In genomic region chr17:49511810-49512209, GRCh38 we compare ENCODE assay signal across 18 cellular contexts. TPM values are rescaled to one million over a fixed set of nuclear protein-coding genes. Genes with fewer than 3 reads are reported as not detected.
DNase-seq lines count a peak whose midpoint lies in the region; ATAC-seq, FAIRE-seq and TF ChIP-seq lines count a peak whose summit lies in the region.
"Had no signal": no experiment of that assay in that cellular context is flagged by ENCODE, and none has a peak within 500 bp of the region (broad histone marks: within the 10 kb centered on the region; RNA-seq: fewer than 3 reads in every experiment).

No MANE protein-coding gene starts in this region.

- TF ChIP-seq CTCF in SK-N-SH (IDR thresholded peaks at IDR 0.05) = no peak
- no peak for TF ChIP-seq CTCF in HEK293 (tag by site-specific recombination; IDR thresholded peaks at IDR 0.05)
- TF ChIP-seq CTCF in kidney (IDR thresholded peaks at IDR 0.05; ENCODE audit: borderline replicate concordance, extremely low read depth, insufficient read depth) = no peak

- no peaks in the 10 kb centered on the region for H3K36me3 ChIP-seq in SK-N-SH (replicated peaks in 1 of 2; ENCODE audit: control insufficient read depth in 1 of 2, insufficient read depth in 2 of 2, low read length in 1 of 2)
- no peaks in the 10 kb centered on the region for H3K36me3 ChIP-seq in HEK293 (ENCODE audit: control insufficient read depth in 2 of 2, insufficient read depth in 1 of 2, low read length in 2 of 2)
- H3K36me3 ChIP-seq in kidney (ENCODE audit: control insufficient read depth in 1 of 2, insufficient read depth in 2 of 2, low read length in 2 of 2) = no peaks in the 10 kb centered on the region
- H3K36me3 ChIP-seq in trophoblast cell (ENCODE audit: control insufficient read depth in 1 of 2, insufficient read depth in 2 of 2, low read length in 2 of 2) = no peaks in the 10 kb centered on the region
- H3K36me3 ChIP-seq: BLaER1 had no signal

- H3K4ac ChIP-seq in trophoblast cell (ENCODE audit: low read depth, low read length) = no peak overlapping the region

- no peak overlapping the region for H4K91ac ChIP-seq in trophoblast cell (ENCODE audit: low read depth, low read length)

- no peak overlapping the region for H3K23ac ChIP-seq in trophoblast cell (ENCODE audit: low read length)

- intact Hi-C loops in kidney (cut with DNase I) = no loop called here

- no peak overlapping the region for H3K14ac ChIP-seq in trophoblast cell (ENCODE audit: low read length)

- peaks cover 20% of the 10 kb centered on the region for H3K79me1 ChIP-seq in trophoblast cell (ENCODE audit: low read length)

- no peak for FAIRE-seq in kidney (lab: Jason Lieb, UNC)
- FAIRE-seq: A549, H1 had no signal

- no peak overlapping the region for H2BK120ac ChIP-seq in trophoblast cell (ENCODE audit: insufficient read depth, low read length, poor library complexity)

- H4K12ac ChIP-seq in trophoblast cell (ENCODE audit: low read depth, low read length) = no peak overlapping the region

- no peak overlapping the region for H4K8ac ChIP-seq in trophoblast cell (ENCODE audit: low read depth, low read length)

- 83% methylated on average over 16 of the region's 16 CpGs for WGBS in SK-N-SH (ENCODE audit: low lambda C conversion rate)
- no CpG with 5 or more reads among the region's 16 CpGs for WGBS in trophoblast cell (ENCODE audit: extremely low coverage, insufficient coverage, insufficient read length)

- peak in 1 of 2 experiments; percentile 52; a peak in 2 of 4 replicates for TF ChIP-seq EP300 in SK-N-SH (IDR thresholded peaks at IDR 0.05; ENCODE audit: borderline replicate concordance in 1 of 2, low read depth in 1 of 2, low read length in 1 of 2)

- ATAC-seq in SK-N-SH treated with all-trans-retinoic acid at 6 μM for 48 hours (no peak), GM18858 (IDR thresholded peaks at IDR 0.05; ENCODE audit: unreplicated experiment) (no peak), GM18868 (IDR thresholded peaks at IDR 0.05; ENCODE audit: unreplicated experiment) (no peak), HG02678 (IDR thresholded peaks at IDR 0.05; ENCODE audit: unreplicated experiment) (no peak)
- ATAC-seq: A549 had no signal

- no peaks in the 10 kb centered on the region for H3K79me2 ChIP-seq in SK-N-SH (ENCODE audit: insufficient read depth)
- H3K79me2 ChIP-seq in trophoblast cell (ENCODE audit: control insufficient read depth, insufficient read depth, low read length, poor library complexity) = no peaks in the 10 kb centered on the region

- POLR2A ChIA-PET in SK-N-SH (lab: Yijun Ruan, JAX) = interaction anchor here (1.2 to 1.4 kb wide), 2 partner anchors 8 to 45 kb away, joined by 3 read pairs; no protein-coding TSS in a partner anchor
- POLR2A ChIA-PET in HEK293 (lab: Yijun Ruan, JAX) = interaction anchor here (0.6 to 0.7 kb wide), 3 partner anchors 9 to 195 kb away, joined by 3 to 5 read pairs (median 4); no protein-coding TSS in a partner anchor

- H3K9me3 ChIP-seq in SK-N-SH (no peaks in the 10 kb centered on the region), HEK293 (ENCODE audit: control insufficient read depth, insufficient read depth, low read depth, low read length) (no peaks in the 10 kb centered on the region), kidney (ENCODE audit: control insufficient read depth in 1 of 2, low read length in 2 of 2) (no peaks in the 10 kb centered on the region), trophoblast cell (ENCODE audit: insufficient read depth, low read depth, low read length) (no peaks in the 10 kb centered on the region)
- H3K9me3 ChIP-seq: A549, BLaER1 had no signal

- DNase-seq in SK-N-SH = peak; percentile 80
- DNase-seq in kidney = peak; percentile 63
- DNase-seq in trophoblast cell = peak; percentile 75 to 80
- DNase-seq: AML-193; CD4-positive, alpha-beta memory T cell; DMS153; DMS79; GF-D8 had no signal

- H3K27ac ChIP-seq in SK-N-SH (ENCODE audit: low read depth in 2 of 2, low read length in 1 of 2) (peak overlapping the region in 1 of 2 experiments; percentile 39; a peak in 2 of 4 replicates), HEK293 (ENCODE audit: extremely low read depth, low read depth, low read length) (no peak overlapping the region), kidney (ENCODE audit: low read depth in 2 of 2, low read length in 2 of 2) (no peak overlapping the region), trophoblast cell (ENCODE audit: low read depth, low read length) (no peak overlapping the region)
- H3K27ac ChIP-seq: 22Rv1, A549, BLaER1 had no signal

- no peaks in the 10 kb centered on the region for H4K20me1 ChIP-seq in SK-N-SH (ENCODE audit: insufficient read depth)
- H4K20me1 ChIP-seq: BLaER1 had no signal

- H3K4me1 ChIP-seq in SK-N-SH (ENCODE audit: control insufficient read depth in 1 of 2, insufficient read depth in 2 of 2, low read depth in 1 of 2, low read length in 1 of 2) (peaks cover 11 to 92% of the 10 kb centered on the region in 2 experiments), HEK293 (ENCODE audit: control insufficient read depth, insufficient read depth, low read length) (peaks cover 10% of the 10 kb centered on the region), kidney (ENCODE audit: control insufficient read depth in 1 of 2, insufficient read depth in 1 of 2, low read depth in 1 of 2, low read length in 2 of 2) (peaks cover 15 to 16% of the 10 kb centered on the region in 2 donors), trophoblast cell (ENCODE audit: control insufficient read depth in 1 of 2, insufficient read depth in 2 of 2, low read length in 2 of 2) (peaks cover 46 to 49% of the 10 kb centered on the region in 2 experiments)

- no peak overlapping the region for H2AK5ac ChIP-seq in trophoblast cell (ENCODE audit: low read length)

- H3K4me3 ChIP-seq in SK-N-SH (ENCODE audit: low read depth in 2 of 2, low read length in 1 of 2) (no peak overlapping the region), HEK293 (ENCODE audit: low read depth, low read length) (no peak overlapping the region), kidney (ENCODE audit: low read length in 2 of 2) (no peak overlapping the region), trophoblast cell (ENCODE audit: low read depth, low read length) (no peak overlapping the region)
- H3K4me3 ChIP-seq: A549, BLaER1 had no signal

- no peak overlapping the region for H2AFZ ChIP-seq in SK-N-SH (ENCODE audit: low read depth)
- H2AFZ ChIP-seq in trophoblast cell (ENCODE audit: insufficient read depth, low read length, poor library complexity) = no peak overlapping the region

- H3K9me2 ChIP-seq in SK-N-SH = no peaks in the 10 kb centered on the region

- H3F3A ChIP-seq in SK-N-SH (replicated peaks; ENCODE audit: insufficient read depth) = no peaks in the 10 kb centered on the region

- H3K4me2 ChIP-seq in SK-N-SH (no peak overlapping the region), trophoblast cell (ENCODE audit: low read length) (no peak overlapping the region)
- H3K4me2 ChIP-seq: A549, BLaER1 had no signal

- H2BK12ac ChIP-seq in trophoblast cell (ENCODE audit: low read length) = no peak overlapping the region

- CTCF ChIA-PET in SK-N-SH (lab: Yijun Ruan, JAX) = interaction anchor here (0.6 to 15.7 kb wide), 13 partner anchors 10 to 408 kb away, joined by 3 to 453 read pairs (median 7); partner anchors contain the start of gene NGFR
- CTCF ChIA-PET in HEK293 (lab: Yijun Ruan, JAX) = interaction anchor here (0.5 to 2.4 kb wide), 4 partner anchors 45 to 1296 kb away, joined by 3 to 9 read pairs (median 4); no protein-coding TSS in a partner anchor

- H3K27me3 ChIP-seq in SK-N-SH (ENCODE audit: insufficient read depth) (peaks cover 13% of the 10 kb centered on the region; the same call in 1 of the 2 replicates), trophoblast cell (ENCODE audit: insufficient read depth, low read length) (no peaks in the 10 kb centered on the region)
- H3K27me3 ChIP-seq: BLaER1 had no signal

- no peak overlapping the region for H3K18ac ChIP-seq in trophoblast cell (ENCODE audit: low read length)

- H3K9ac ChIP-seq in SK-N-SH (no peak overlapping the region), kidney (ENCODE audit: low read length in 2 of 2) (no peak overlapping the region), trophoblast cell (ENCODE audit: low read length) (no peak overlapping the region)
- H3K9ac ChIP-seq: BLaER1 had no signal

- TF ChIP-seq RAD21 in SK-N-SH (IDR thresholded peaks at IDR 0.05; ENCODE audit: low read length) = peak; percentile 31

- H2BK5ac ChIP-seq in trophoblast cell (ENCODE audit: low read depth, low read length, poor library complexity) = no peak overlapping the region

TF ChIP-seq in SK-N-SH, 30 proteins besides CTCF, POLR2A, EP300 and RAD21:
- TF ChIP-seq MXI1 (IDR thresholded peaks at IDR 0.05; ENCODE audit: low read depth, low read length) (peak; percentile 31; the same call in 1 of the 2 replicates), SIN3A (IDR thresholded peaks at IDR 0.05; ENCODE audit: borderline replicate concordance, low read depth, low read length) (no peak)

TF ChIP-seq in HEK293, 187 proteins besides CTCF, POLR2A, EP300 and RAD21:
- TF ChIP-seq GLIS2 (tag by site-specific recombination; IDR thresholded peaks at IDR 0.05) (peak; percentile 8; the same call in 1 of the 2 replicates), ZNF341 (tag by site-specific recombination; IDR thresholded peaks at IDR 0.05; ENCODE audit: low read depth) (peak; percentile 39; the same call in 1 of the 2 replicates), ZNF677 (tag by site-specific recombination; IDR thresholded peaks at IDR 0.05) (no peak), ZNF324 (tag by site-specific recombination; IDR thresholded peaks at IDR 0.05) (no peak)

RNA-seq across cellular contexts. Expression of gene NGFR, which starts 16.7 kb away (rescaled TPM):
- 0.44 and 0.76 TPM in 2 replicates for polyA plus RNA-seq in SK-N-SH (2012; rRNA removed)
- 0.37 and 0.59 TPM in 2 replicates for polyA plus RNA-seq in SK-N-SH (2012; cell fraction: cytosol; rRNA removed)
- polyA plus RNA-seq in SK-N-SH (2012; cell fraction: nucleus; rRNA removed) = 0.52 and 0.66 TPM in 2 replicates
- 13.2 TPM for total RNA-seq in kidney
- 9.4 TPM for polyA plus RNA-seq in kidney (ENCODE audit: insufficient read depth, low read depth, low replicate concordance)
- 0.17 and 0.18 TPM in 2 replicates for polyA plus RNA-seq in trophoblast cell (2013)
- total RNA-seq: HT-29 had no signal
- polyA plus RNA-seq: CD4-positive, alpha-beta memory T cell had no signal
